ENCODE assay signal across 16 cellular contexts in genomic region chr3:31341130-31341529, GRCh38.
DNase-seq lines count a peak whose midpoint lies in the region; ATAC-seq, FAIRE-seq and TF ChIP-seq lines count a peak whose summit lies in the region.
"Had no signal": no experiment of that assay in that cellular context is flagged by ENCODE, and none has a peak within 500 bp of the region (broad histone marks: within the 10 kb centered on the region; RNA-seq: fewer than 3 reads in every experiment).

No MANE protein-coding gene starts in this region.

- no peak for FAIRE-seq in urothelium cell line (lab: Jason Lieb, UNC)
- FAIRE-seq: astrocyte had no signal

- DNase-seq in BE2C (peak; percentile 3), HuH-7 (ENCODE audit: low spot score) (peak; percentile 58), choroid plexus epithelial cell (ENCODE audit: low read depth) (no peak), mucosa of gallbladder (ENCODE audit: low spot score) (peak; percentile 19), RWPE1 (ENCODE audit: low spot score) (no peak), urothelium cell line (ENCODE audit: low spot score) (no peak)
- DNase-seq in activated CD4-positive, alpha-beta T cell treated with anti-CD3 and anti-CD28 coated beads, Interleukin-2, amount 50 U/mL, for 1 hour, result no peak
- DNase-seq: activated CD4-positive, CD25-positive, alpha-beta regulatory T cell treated with anti-CD3 and anti-CD28 coated beads, Interleukin-2, amount 50 U/mL, for 72 hours; CD4-positive, CD25-positive, alpha-beta regulatory T cell; effector memory CD8-positive, alpha-beta T cell; heart left ventricle; NCI-H1436 treated with DMSO at 0.1 percent for 48 hours; stimulated activated naive B cell treated with anti-CD40 and anti-IgM and Interleukin-4, amounts not matched to agents 10 μg/mL and 1 μg/mL and 100 μg/mL, for 72 hours had no signal

- H3K4me3 ChIP-seq in BE2C (ENCODE audit: low read depth, low read length), result no peak overlapping the region
- no peak overlapping the region for H3K4me3 ChIP-seq in choroid plexus epithelial cell (ENCODE audit: low read depth, low read length)
- H3K4me3 ChIP-seq: heart left ventricle, SJSA1 had no signal

- H3K4me1 ChIP-seq in BE2C, result no peaks in the 10 kb centered on the region
- H3K4me1 ChIP-seq: heart left ventricle, SJSA1 had no signal

- no peaks in the 10 kb centered on the region for H3K36me3 ChIP-seq in BE2C
- H3K36me3 ChIP-seq: heart left ventricle, SJSA1 had no signal

- H3K27me3 ChIP-seq in BE2C, result no peaks in the 10 kb centered on the region
- H3K27me3 ChIP-seq: heart left ventricle, SJSA1 had no signal

- no peak for ATAC-seq in HG03039 (IDR thresholded peaks at IDR 0.05; ENCODE audit: unreplicated experiment)
- ATAC-seq: effector memory CD8-positive, alpha-beta T cell; stimulated activated naive B cell treated with anti-CD40 and anti-IgM and Interleukin-4, amounts not matched to agents 10 μg/mL and 1 μg/mL and 100 μg/mL, for 72 hours had no signal

- POLR2A ChIA-PET in RWPE1 (lab: Yijun Ruan, JAX; ENCODE audit: low non-redundant PET), result no interaction called here

- H3K9me3 ChIP-seq in BE2C, result no peaks in the 10 kb centered on the region
- H3K9me3 ChIP-seq: SJSA1 had no signal

- H3K27ac ChIP-seq in RWPE1, result no peak overlapping the region
- H3K27ac ChIP-seq: heart left ventricle, SJSA1 had no signal

- TF ChIP-seq CTCF in BE2C (IDR thresholded peaks at IDR 0.05; ENCODE audit: low read depth, low read length), result no peak
- peak; percentile 22 for TF ChIP-seq CTCF in choroid plexus epithelial cell (conservative IDR thresholded peaks at IDR 0.05; ENCODE audit: low read depth, low read length)
- no peak for TF ChIP-seq CTCF in RWPE1 (conservative IDR thresholded peaks at IDR 0.05; ENCODE audit: low read depth)

- CTCF ChIA-PET in RWPE1 (lab: Yijun Ruan, JAX), result no interaction called here

Comparison
In these comparisons a context has a peak if more than half of its experiments do, and no peak if none do; other contexts are left out.
1. DNase-seq: peak in BE2C (single experiment), HuH-7 (single experiment) and mucosa of gallbladder (single experiment); none in choroid plexus epithelial cell (single experiment), activated CD4-positive, alpha-beta T cell treated with anti-CD3 and anti-CD28 coated beads, Interleukin-2, amount 50 U/mL, for 1 hour (single experiment), RWPE1 (single experiment) and urothelium cell line (single experiment).